In the genomic region with DNA sequence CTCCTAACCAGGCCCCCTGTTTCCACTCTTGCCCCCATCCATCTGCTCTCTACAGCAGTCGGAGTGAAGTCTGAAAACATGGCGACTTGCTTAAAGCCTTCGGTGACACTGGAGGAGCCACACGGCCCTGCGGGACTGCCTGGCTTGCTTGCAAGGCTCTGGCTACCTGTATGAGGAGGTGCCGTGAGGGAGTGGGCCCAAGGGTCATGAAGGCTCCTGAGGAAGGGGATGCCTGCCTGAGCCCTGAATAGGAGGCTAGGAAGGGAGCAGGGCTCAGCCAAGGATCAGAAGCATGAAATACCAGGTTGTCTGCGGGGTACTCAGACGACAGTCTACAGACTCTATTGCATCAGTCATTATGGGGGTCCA, we compare ENCODE assay signal across 10 cellular contexts.
"Had no signal": no experiment of that assay in that cellular context is flagged by ENCODE, and none has a peak within 500 bp of the region (broad histone marks: within the 10 kb centered on the region; RNA-seq: fewer than 3 reads in every experiment).

No MANE protein-coding gene starts in this region.

- H3K4me3 Mint-ChIP-seq: activated naive CD4-positive, alpha-beta T cell treated with anti-CD3 and anti-CD28 coated beads, Interleukin-2, amount 10 ng/mL, durations not matched to agents 7 days and 5 days; activated T-helper 1 cell treated with anti-CD3 and anti-CD28 coated beads, Interleukin-12 subunit alpha, Interleukin-12 subunit beta, Interleukin-2, Interleukin-4 antibody, amounts not matched to agents 30 ng/mL and 10 ng/mL and 1 ng/mL, durations not matched to agents 14 hours and 24 hours and 36 hours; central memory CD8-positive, alpha-beta T cell; dendritic cell treated with granulocyte-macrophage colony-stimulating factor and Interleukin-4, amounts not matched to agents 40 ng/mL and 50 ng/mL, for 4 days; effector memory CD8-positive, alpha-beta T cell; naive B cell; stimulated activated naive CD8-positive, alpha-beta T cell treated with anti-CD3 and anti-CD28 coated beads, Interleukin-15, Interleukin-2, amounts not matched to agents 100 ng/mL and 50 ng/mL, for 24 hours; T-helper 17 cell had no signal

- H3K4me1 ChIP-seq: testis had no signal

- H3K4me3 ChIP-seq: testis had no signal

- H3K9me3 Mint-ChIP-seq: activated naive CD4-positive, alpha-beta T cell treated with anti-CD3 and anti-CD28 coated beads, Interleukin-2, amount 10 ng/mL, durations not matched to agents 7 days and 5 days; activated T-helper 1 cell treated with anti-CD3 and anti-CD28 coated beads, Interleukin-12 subunit alpha, Interleukin-12 subunit beta, Interleukin-2, Interleukin-4 antibody, amounts not matched to agents 30 ng/mL and 10 ng/mL and 1 ng/mL, durations not matched to agents 14 hours and 24 hours and 36 hours; central memory CD8-positive, alpha-beta T cell; dendritic cell treated with granulocyte-macrophage colony-stimulating factor and Interleukin-4, amounts not matched to agents 40 ng/mL and 50 ng/mL, for 4 days; effector memory CD8-positive, alpha-beta T cell; naive B cell; stimulated activated naive CD8-positive, alpha-beta T cell treated with anti-CD3 and anti-CD28 coated beads, Interleukin-15, Interleukin-2, amounts not matched to agents 100 ng/mL and 50 ng/mL, for 24 hours had no signal

- H3K27me3 Mint-ChIP-seq: activated naive CD4-positive, alpha-beta T cell treated with anti-CD3 and anti-CD28 coated beads, Interleukin-2, amount 10 ng/mL, durations not matched to agents 7 days and 5 days; central memory CD8-positive, alpha-beta T cell; dendritic cell treated with granulocyte-macrophage colony-stimulating factor and Interleukin-4, amounts not matched to agents 40 ng/mL and 50 ng/mL, for 4 days; effector memory CD8-positive, alpha-beta T cell; naive B cell; stimulated activated naive CD8-positive, alpha-beta T cell treated with anti-CD3 and anti-CD28 coated beads, Interleukin-15, Interleukin-2, amounts not matched to agents 100 ng/mL and 50 ng/mL, for 24 hours; T-helper 17 cell had no signal

- H3K4me1 Mint-ChIP-seq: activated naive CD4-positive, alpha-beta T cell treated with anti-CD3 and anti-CD28 coated beads, Interleukin-2, amount 10 ng/mL, durations not matched to agents 7 days and 5 days; central memory CD8-positive, alpha-beta T cell; naive B cell had no signal

- H3K9me3 ChIP-seq: testis had no signal

- FAIRE-seq: TTC549 had no signal

- H3K27ac ChIP-seq: testis had no signal

- H3K36me3 Mint-ChIP-seq: activated naive CD4-positive, alpha-beta T cell treated with anti-CD3 and anti-CD28 coated beads, Interleukin-2, amount 10 ng/mL, durations not matched to agents 7 days and 5 days; naive B cell had no signal

- H3K27me3 ChIP-seq: testis had no signal

- H3K27ac Mint-ChIP-seq: activated naive CD4-positive, alpha-beta T cell treated with anti-CD3 and anti-CD28 coated beads, Interleukin-2, amount 10 ng/mL, durations not matched to agents 7 days and 5 days; activated T-helper 1 cell treated with anti-CD3 and anti-CD28 coated beads, Interleukin-12 subunit alpha, Interleukin-12 subunit beta, Interleukin-2, Interleukin-4 antibody, amounts not matched to agents 30 ng/mL and 10 ng/mL and 1 ng/mL, durations not matched to agents 14 hours and 24 hours and 36 hours; dendritic cell treated with granulocyte-macrophage colony-stimulating factor and Interleukin-4, amounts not matched to agents 40 ng/mL and 50 ng/mL, for 4 days; effector memory CD8-positive, alpha-beta T cell; naive B cell; stimulated activated naive CD8-positive, alpha-beta T cell treated with anti-CD3 and anti-CD28 coated beads, Interleukin-15, Interleukin-2, amounts not matched to agents 100 ng/mL and 50 ng/mL, for 24 hours; T-helper 17 cell had no signal
